In genomic region chr20:54153041-54153327, GRCh38 we compare ENCODE assay signal across 17 cellular contexts. TPM values are rescaled to one million over a fixed set of nuclear protein-coding genes. Genes with fewer than 3 reads are reported as not detected.
A peak's percentile ranks its signal among the peaks of the same experiment; 100 is the strongest.
DNase-seq lines count a peak whose midpoint lies in the region; ATAC-seq, FAIRE-seq and TF ChIP-seq lines count a peak whose summit lies in the region.
"Had no signal": no experiment of that assay in that cellular context is flagged by ENCODE, and none has a peak within 500 bp of the region (broad histone marks: within the 10 kb centered on the region; RNA-seq: fewer than 3 reads in every experiment).

No MANE protein-coding gene starts in this region.

- peak; percentile 90 for ATAC-seq in left lobe of liver
- no peak for ATAC-seq in GM18867 (IDR thresholded peaks at IDR 0.05; ENCODE audit: unreplicated experiment)

- H3K4me3 ChIP-seq in mammary epithelial cell (replicated peaks in 1 of 3; ENCODE audit: insufficient read depth in 1 of 3, low read depth in 2 of 3, low read length in 3 of 3), result no peak overlapping the region
- no peak overlapping the region for H3K4me3 ChIP-seq in astrocyte (ENCODE audit: insufficient read depth, low read depth, low read length)
- H3K4me3 ChIP-seq in osteoblast (ENCODE audit: insufficient read depth, low read length), result no peak overlapping the region
- H3K4me3 ChIP-seq: BLaER1 had no signal

- TF ChIP-seq CTCF in mammary epithelial cell (conservative IDR thresholded peaks at IDR 0.05 in 1 of 2, IDR thresholded peaks at IDR 0.05 in 1 of 2; ENCODE audit: extremely low read depth in 1 of 2, insufficient read depth in 1 of 2, low read depth in 1 of 2, low read length in 2 of 2), result no peak
- TF ChIP-seq CTCF in MCF 10A (IDR thresholded peaks at IDR 0.05; ENCODE audit: unreplicated experiment), result no peak
- TF ChIP-seq CTCF in astrocyte (IDR thresholded peaks at IDR 0.05; ENCODE audit: insufficient read depth, low read depth, low read length), result no peak
- TF ChIP-seq CTCF in osteoblast (IDR thresholded peaks at IDR 0.05; ENCODE audit: extremely low read depth, low read depth, low read length), result no peak

- H3K9me3 Mint-ChIP-seq in MCF 10A (ENCODE audit: unreplicated experiment) (no peaks in the 10 kb centered on the region), astrocyte (ENCODE audit: unreplicated experiment) (no peaks in the 10 kb centered on the region)
- H3K9me3 Mint-ChIP-seq: CD14-positive monocyte, H9 had no signal

- WGBS in mammary epithelial cell (ENCODE audit: low coverage, missing lambda C conversion rate), result 21% methylated on average over 2 of the region's 2 CpGs

- no peak for FAIRE-seq in astrocyte (lab: Jason Lieb, UNC)
- FAIRE-seq: GM12892, GM18507, H1 had no signal

- H3K9ac ChIP-seq in mammary epithelial cell (ENCODE audit: insufficient read depth, low read length) (no peak overlapping the region), astrocyte (ENCODE audit: low read length) (no peak overlapping the region)
- H3K9ac ChIP-seq: BLaER1 had no signal

- H3K36me3 Mint-ChIP-seq in MCF 10A (ENCODE audit: insufficient read depth, unreplicated experiment) (no peaks in the 10 kb centered on the region), astrocyte (ENCODE audit: low read depth, unreplicated experiment) (no peaks in the 10 kb centered on the region)
- H3K36me3 Mint-ChIP-seq: CD14-positive monocyte; CD4-positive, alpha-beta memory T cell had no signal

- in situ Hi-C loops in mammary epithelial cell (cut with MboI; ENCODE audit: low sequenced_read_pairs in 2 of 2), result no loop called here

- H3K27me3 ChIP-seq in mammary epithelial cell (ENCODE audit: insufficient read depth, low read length), result no peaks in the 10 kb centered on the region
- no peaks in the 10 kb centered on the region for H3K27me3 ChIP-seq in astrocyte (ENCODE audit: insufficient read depth, low read length)
- peaks cover 6% of the 10 kb centered on the region for H3K27me3 ChIP-seq in osteoblast (ENCODE audit: insufficient read depth, low read length)
- H3K27me3 ChIP-seq: BLaER1 had no signal

- H3K79me2 ChIP-seq in mammary epithelial cell (ENCODE audit: insufficient read depth, low read length) (no peaks in the 10 kb centered on the region), astrocyte (ENCODE audit: insufficient read depth, low read length) (no peaks in the 10 kb centered on the region), osteoblast (ENCODE audit: insufficient read depth, low read length) (no peaks in the 10 kb centered on the region)

- H3K36me3 ChIP-seq in mammary epithelial cell (ENCODE audit: insufficient read depth, low read length), result no peaks in the 10 kb centered on the region
- H3K36me3 ChIP-seq in astrocyte (ENCODE audit: insufficient read depth, low read length), result no peaks in the 10 kb centered on the region
- H3K36me3 ChIP-seq in osteoblast (ENCODE audit: insufficient read depth, low read length), result no peaks in the 10 kb centered on the region
- H3K36me3 ChIP-seq: BLaER1 had no signal

- dilution Hi-C loops in mammary epithelial cell (cut with HindIII; ENCODE audit: low sequenced_read_pairs), result no loop called here

- H3K27me3 Mint-ChIP-seq in MCF 10A (ENCODE audit: insufficient read depth, unreplicated experiment) (no peaks in the 10 kb centered on the region), astrocyte (ENCODE audit: low read depth, unreplicated experiment) (peaks cover 8% of the 10 kb centered on the region)

- H3K9me3 ChIP-seq in mammary epithelial cell (replicated peaks; ENCODE audit: insufficient read depth, low read length) (no peaks in the 10 kb centered on the region), astrocyte (ENCODE audit: insufficient read depth, low read depth, low read length) (no peaks in the 10 kb centered on the region), osteoblast (ENCODE audit: low read depth, low read length) (no peaks in the 10 kb centered on the region)
- H3K9me3 ChIP-seq: BLaER1 had no signal

- H3K4me1 ChIP-seq in mammary epithelial cell (ENCODE audit: insufficient read depth, low read length), result peaks cover 12% of the 10 kb centered on the region
- H3K4me1 ChIP-seq in astrocyte (ENCODE audit: insufficient read depth, low read length), result no peaks in the 10 kb centered on the region
- H3K4me1 ChIP-seq in osteoblast (ENCODE audit: insufficient read depth, low read length), result peaks cover 4% of the 10 kb centered on the region
- H3K4me1 ChIP-seq: BLaER1 had no signal

- BruUV-seq in mammary epithelial cell (replicated peaks; lab: Mats Ljungman, UMichigan) (no TSS peak), MCF 10A (replicated peaks; lab: Mats Ljungman, UMichigan) (no TSS peak)

- DNase-seq in mammary epithelial cell, result no peak
- no peak for DNase-seq in MCF 10A (ENCODE audit: unreplicated experiment)
- DNase-seq in astrocyte (ENCODE audit: low read depth), result no peak
- DNase-seq in left lobe of liver (ENCODE audit: low spot score), result no peak
- no peak for DNase-seq in osteoblast (ENCODE audit: insufficient read length, low spot score, missing footprints)
- no peak for DNase-seq in NCI-H1930 (lab: John Stamatoyannopoulos, UW)
- no peak for DNase-seq in activated CD4-positive, alpha-beta T cell treated with anti-CD3 and anti-CD28 coated beads for 48 hours
- DNase-seq: CD4-positive, alpha-beta memory T cell; GDM1; H9 had no signal

- intact Hi-C loops in mammary epithelial cell (cut with micrococcal nuclease), result no loop called here
- intact Hi-C loops in MCF 10A (cut with micrococcal nuclease), result no loop called here

- CTCF ChIA-PET in mammary epithelial cell (lab: Charles Lee; ENCODE audit: low non-redundant PET) (no interaction called here), MCF 10A (lab: Yijun Ruan, JAX) (no interaction called here)

- no peaks in the 10 kb centered on the region for H4K20me1 ChIP-seq in mammary epithelial cell (ENCODE audit: insufficient read depth, low read length)
- H4K20me1 ChIP-seq in astrocyte (ENCODE audit: insufficient read depth, low read length), result no peaks in the 10 kb centered on the region
- H4K20me1 ChIP-seq in osteoblast (ENCODE audit: insufficient read depth, low read length), result no peaks in the 10 kb centered on the region
- H4K20me1 ChIP-seq: BLaER1 had no signal

- POLR2A ChIA-PET in MCF 10A (lab: Yijun Ruan, JAX), result interaction anchor here (0.7 kb wide), 1 partner anchor 20 kb away, joined by 4 read pairs; no protein-coding TSS in a partner anchor

- H2AFZ ChIP-seq in mammary epithelial cell (ENCODE audit: low read depth, low read length) (peak overlapping the region; percentile 97), astrocyte (ENCODE audit: low read depth, low read length) (peak overlapping the region; percentile 36), osteoblast (ENCODE audit: low read length) (peak overlapping the region; percentile 95)

- H3K27ac ChIP-seq in mammary epithelial cell (ENCODE audit: insufficient read depth, low read depth, low read length) (peak overlapping the region; percentile 54), astrocyte (ENCODE audit: low read depth, low read length) (no peak overlapping the region), osteoblast (ENCODE audit: low read depth, low read length) (no peak overlapping the region)
- H3K27ac ChIP-seq: 22Rv1, BLaER1 had no signal

- H3K4me2 ChIP-seq in mammary epithelial cell (ENCODE audit: insufficient read depth, low read depth, low read length) (peak overlapping the region; percentile 75), astrocyte (ENCODE audit: low read length) (no peak overlapping the region), osteoblast (ENCODE audit: insufficient read depth, low read length) (peak overlapping the region; percentile 68)
- H3K4me2 ChIP-seq: BLaER1 had no signal

- H3K27ac Mint-ChIP-seq in MCF 10A (ENCODE audit: low read depth, unreplicated experiment) (no peak overlapping the region), astrocyte (ENCODE audit: unreplicated experiment) (no peak overlapping the region)
- H3K27ac Mint-ChIP-seq: CD14-positive monocyte; CD4-positive, alpha-beta memory T cell had no signal

- H3K4me3 Mint-ChIP-seq in MCF 10A (ENCODE audit: unreplicated experiment) (no peak overlapping the region), astrocyte (ENCODE audit: unreplicated experiment) (no peak overlapping the region)
- H3K4me3 Mint-ChIP-seq: CD14-positive monocyte; CD4-positive, alpha-beta memory T cell; H9 had no signal

- H3K4me1 Mint-ChIP-seq in MCF 10A (ENCODE audit: insufficient read depth, unreplicated experiment) (peaks cover 6% of the 10 kb centered on the region), astrocyte (ENCODE audit: low read depth, unreplicated experiment) (no peaks in the 10 kb centered on the region)
- H3K4me1 Mint-ChIP-seq: CD14-positive monocyte had no signal

RNA-seq across cellular contexts. Expression of gene CYP24A1, which starts 20.8 kb away (rescaled TPM):
- total RNA-seq in mammary epithelial cell (1 to 10 TPM; 1.3 to 6.2 TPM), MCF 10A (2022) (0.28 and 0.34 TPM in 2 replicates), astrocyte (0.60 and 0.73 TPM in 2 replicates), left lobe of liver (not detected), osteoblast (not detected in 2 replicates)
- polyA plus RNA-seq in mammary epithelial cell, result 4.7 TPM
- polyA minus RNA-seq in mammary epithelial cell, result 8.2 TPM
- total RNA-seq: H1, H9 had no signal
- polyA plus RNA-seq: CD14-positive monocyte, H1 had no signal

RNA-seq across cellular contexts. Expression of gene PFDN4, which starts 54.9 kb away (rescaled TPM):
- total RNA-seq in mammary epithelial cell, result 10 to 100 TPM; 28.9 to 45.3 TPM
- 28.4 TPM for polyA plus RNA-seq in mammary epithelial cell
- 0.41 TPM for polyA minus RNA-seq in mammary epithelial cell
- total RNA-seq in MCF 10A (2022), result 37.0 and 45.4 TPM in 2 replicates
- 28.3 and 35.2 TPM in 2 replicates for total RNA-seq in astrocyte
- total RNA-seq in left lobe of liver, result 4.3 TPM
- 93.0 and 95.2 TPM in 2 replicates for total RNA-seq in osteoblast

Comparison
In these comparisons a context has a peak if more than half of its experiments do, and no peak if none do; other contexts are left out.
1. H2AFZ ChIP-seq: peak in every context shown above with its lines; median percentile 97 in mammary epithelial cell; 95 in osteoblast; 36 in astrocyte.